Comparison of ENCODE assay signal across 8 cellular contexts in the genomic region with DNA sequence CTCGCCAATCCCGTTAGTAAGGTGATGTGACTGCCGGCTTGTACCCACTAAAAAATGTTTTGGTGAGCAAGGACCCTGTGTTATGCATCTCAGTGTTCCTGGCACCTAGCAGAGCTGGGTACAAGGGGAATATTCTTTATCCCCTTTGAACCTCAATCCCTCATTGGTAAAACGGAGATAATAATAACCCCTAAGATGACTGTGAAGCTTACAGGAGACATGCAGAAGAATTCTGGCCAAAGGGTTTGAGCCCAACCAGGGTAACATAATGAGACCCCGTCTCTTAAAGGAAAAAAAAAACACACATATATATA. TPM values are rescaled to one million over a fixed set of nuclear protein-coding genes. Genes with fewer than 3 reads are reported as not detected.
A peak's percentile ranks its signal among the peaks of the same experiment; 100 is the strongest.
DNase-seq lines count a peak whose midpoint lies in the region; TF ChIP-seq lines count a peak whose summit lies in the region.

No MANE protein-coding gene starts in this region.

- H3K9ac ChIP-seq in BLaER1 treated with 17β-estradiol and CSF1 and Interleukin-3, amounts not matched to agents 10 nM and 100 nM = peak overlapping the region; percentile 89 to 99 (median 96)

- H3K36me3 Mint-ChIP-seq in neural crest cell (ENCODE audit: low read depth) = peaks cover 3% of the 10 kb centered on the region

- no peaks in the 10 kb centered on the region for H3K27me3 Mint-ChIP-seq in neural crest cell (ENCODE audit: low read depth)

- H3K4me3 Mint-ChIP-seq in neural crest cell = peak overlapping the region; percentile 92

- no peak for TF ChIP-seq POLR2A in NB4 (IDR thresholded peaks at IDR 0.05; ENCODE audit: extremely low read depth, insufficient read length)

- H3K27ac Mint-ChIP-seq in neural crest cell (ENCODE audit: unreplicated experiment) = no peak overlapping the region

- peak overlapping the region; percentile 78 to 99 (median 94); a peak in 21 of 22 replicates for H3K27ac ChIP-seq in BLaER1 treated with 17β-estradiol and CSF1 and Interleukin-3, amounts not matched to agents 10 nM and 100 nM
- H3K27ac ChIP-seq in ectodermal cell (ENCODE audit: insufficient read depth, low read depth, low read length, poor library complexity, severe bottlenecking) = peak overlapping the region; percentile 73

- peak overlapping the region; percentile 89 to 97 (median 96) for H3K4me2 ChIP-seq in BLaER1 treated with 17β-estradiol and CSF1 and Interleukin-3, amounts not matched to agents 10 nM and 100 nM

- H3K9me3 Mint-ChIP-seq in neural crest cell = no peaks in the 10 kb centered on the region

- no peaks in the 10 kb centered on the region for H3K27me3 ChIP-seq in BLaER1 treated with 17β-estradiol and CSF1 and Interleukin-3, amounts not matched to agents 10 nM and 100 nM
- H3K27me3 ChIP-seq in ectodermal cell (ENCODE audit: control insufficient read depth, insufficient read depth, low read length, poor library complexity, severe bottlenecking) = no peaks in the 10 kb centered on the region

- DNase-seq in NB4 (ENCODE audit: low read depth) (no peak), neural crest cell (ENCODE audit: low read depth, low spot score) (no peak), NCI-H2171 treated with DMSO at 0.1 percent for 48 hours (lab: John Stamatoyannopoulos, UW) (no peak), mesenteric fat pad (ENCODE audit: low spot score) (no peak), AG08396 (ENCODE audit: low spot score) (no peak), NCI-H2171 (lab: John Stamatoyannopoulos, UW) (no peak)

- WGBS in ectodermal cell, 2 experiments = 0 to 3% methylated on average over 4 of the region's 5 CpGs

- peaks cover 0 to 44% (median 26%) of the 10 kb centered on the region in 11 experiments; a peak in 15 of 22 replicates for H3K36me3 ChIP-seq in BLaER1 treated with 17β-estradiol and CSF1 and Interleukin-3, amounts not matched to agents 10 nM and 100 nM
- H3K36me3 ChIP-seq in ectodermal cell (ENCODE audit: control insufficient read depth, insufficient read depth, low read length) = no peaks in the 10 kb centered on the region

- no peaks in the 10 kb centered on the region for H3K9me3 ChIP-seq in BLaER1 treated with 17β-estradiol and CSF1 and Interleukin-3, amounts not matched to agents 10 nM and 100 nM (replicated peaks in 1 of 11)
- no peaks in the 10 kb centered on the region for H3K9me3 ChIP-seq in ectodermal cell (ENCODE audit: control insufficient read depth, low read length)

- peaks cover 42% of the 10 kb centered on the region for H3K4me1 Mint-ChIP-seq in neural crest cell

- peaks cover 51 to 54% (median 53%) of the 10 kb centered on the region in 11 experiments for H4K20me1 ChIP-seq in BLaER1 treated with 17β-estradiol and CSF1 and Interleukin-3, amounts not matched to agents 10 nM and 100 nM

- no peak for TF ChIP-seq CTCF in NB4 (IDR thresholded peaks at IDR 0.05; ENCODE audit: low read depth, low read length)
- TF ChIP-seq CTCF in neural crest cell (conservative IDR thresholded peaks at IDR 0.05) = no peak

- H3K4me3 ChIP-seq in BLaER1 treated with 17β-estradiol and CSF1 and Interleukin-3, amounts not matched to agents 10 nM and 100 nM = peak overlapping the region; percentile 78 to 92 (median 88)
- H3K4me3 ChIP-seq in NB4 (ENCODE audit: low read depth, low read length) (peak overlapping the region; percentile 95), ectodermal cell (ENCODE audit: insufficient read depth, low read depth, low read length) (peak overlapping the region; percentile 77)

- H3K4me1 ChIP-seq in BLaER1 treated with 17β-estradiol and CSF1 and Interleukin-3, amounts not matched to agents 10 nM and 100 nM = peaks cover 50 to 68% (median 59%) of the 10 kb centered on the region in 10 experiments
- peaks cover 29% of the 10 kb centered on the region for H3K4me1 ChIP-seq in ectodermal cell (ENCODE audit: control insufficient read depth, insufficient read depth, low read length)

RNA-seq across cellular contexts. Expression of a gene that starts 0.9 kb away (rescaled TPM):
- 152 TPM for polyA plus RNA-seq in ectodermal cell (2013, experiment 1 of 4)
- 163 TPM for polyA plus RNA-seq in ectodermal cell (2013, experiment 2 of 4)
- 92.5 TPM for polyA plus RNA-seq in ectodermal cell (2013, experiment 3 of 4)
- 107 TPM for polyA plus RNA-seq in ectodermal cell (2013, experiment 4 of 4)
- total RNA-seq in neural crest cell (93.4 and 100 TPM in 2 replicates), mesenteric fat pad (65.7 TPM)

RNA-seq across cellular contexts. Expression of a gene that starts 47.8 kb away (rescaled TPM):
- 29.8 TPM for polyA plus RNA-seq in ectodermal cell (2013, experiment 1 of 4)
- 36.5 TPM for polyA plus RNA-seq in ectodermal cell (2013, experiment 2 of 4)
- 25.0 TPM for polyA plus RNA-seq in ectodermal cell (2013, experiment 3 of 4)
- 31.5 TPM for polyA plus RNA-seq in ectodermal cell (2013, experiment 4 of 4)
- total RNA-seq in neural crest cell (27.5 and 27.9 TPM in 2 replicates), mesenteric fat pad (14.4 TPM)

RNA-seq across cellular contexts. Expression of a gene that starts 48.1 kb away (rescaled TPM):
- polyA plus RNA-seq in ectodermal cell (2013, experiment 1 of 4) = 99.9 TPM
- polyA plus RNA-seq in ectodermal cell (2013, experiment 2 of 4) = 110 TPM
- polyA plus RNA-seq in ectodermal cell (2013, experiment 3 of 4) = 69.3 TPM
- polyA plus RNA-seq in ectodermal cell (2013, experiment 4 of 4) = 72.7 TPM
- 89.5 and 91.0 TPM in 2 replicates for total RNA-seq in neural crest cell
- total RNA-seq in mesenteric fat pad = 48.1 TPM

RNA-seq across cellular contexts. Expression of a gene that starts 56.4 kb away (rescaled TPM):
- polyA plus RNA-seq in ectodermal cell (2013, experiment 1 of 4) = 19.6 TPM
- polyA plus RNA-seq in ectodermal cell (2013, experiment 2 of 4) = 22.3 TPM
- 18.2 TPM for polyA plus RNA-seq in ectodermal cell (2013, experiment 3 of 4)
- polyA plus RNA-seq in ectodermal cell (2013, experiment 4 of 4) = 22.0 TPM
- 18.8 and 18.9 TPM in 2 replicates for total RNA-seq in neural crest cell
- total RNA-seq in mesenteric fat pad = 20.4 TPM
